In genomic region chr2:229408356-229408755, GRCh38 we compare ENCODE assay signal across 9 cellular contexts.
DNase-seq lines count a peak whose midpoint lies in the region; ATAC-seq, FAIRE-seq and TF ChIP-seq lines count a peak whose summit lies in the region.
"Had no signal": no experiment of that assay in that cellular context is flagged by ENCODE, and none has a peak within 500 bp of the region (broad histone marks: within the 10 kb centered on the region; RNA-seq: fewer than 3 reads in every experiment).

No MANE protein-coding gene starts in this region.

- TF ChIP-seq CTCF in endothelial cell of umbilical vein (IDR thresholded peaks at IDR 0.05; ENCODE audit: extremely low read depth in 1 of 2, insufficient read depth in 1 of 2, low read depth in 1 of 2, low read length in 2 of 2) (no peak), nephron (IDR thresholded peaks at IDR 0.05; ENCODE audit: unreplicated experiment in 3 of 3) (no peak)

- H3K4me1 Mint-ChIP-seq in nephron = peaks cover 27% of the 10 kb centered on the region

- no peak overlapping the region for H3K9ac ChIP-seq in endothelial cell of umbilical vein (replicated peaks; ENCODE audit: extremely low read depth, insufficient read depth, low read length)

- H3K9me1 ChIP-seq in endothelial cell of umbilical vein (replicated peaks; ENCODE audit: control insufficient read depth, extremely low read depth, insufficient read depth, low read length) = no peaks in the 10 kb centered on the region

- no TSS peak for BruUV-seq in endothelial cell of umbilical vein (replicated peaks; lab: Mats Ljungman, UMichigan)

- H3K27ac Mint-ChIP-seq in nephron = peak overlapping the region in 2 of 3 experiments; percentile 36 to 79

- H3K36me3 ChIP-seq in endothelial cell of umbilical vein (ENCODE audit: control insufficient read depth in 2 of 2, extremely low read depth in 1 of 2, insufficient read depth in 2 of 2, low read length in 2 of 2) = no peaks in the 10 kb centered on the region

- CTCF ChIA-PET in endothelial cell of umbilical vein (lab: Charles Lee) = interaction anchor here (0.8 to 1.2 kb wide), 3 partner anchors 9 to 35 kb away, joined by 3 read pairs; no protein-coding TSS in a partner anchor

- H3K27ac ChIP-seq in endothelial cell of umbilical vein (ENCODE audit: insufficient read depth, low read depth, low read length) = no peak overlapping the region

- intact Hi-C loops in endothelial cell of umbilical vein (cut with micrococcal nuclease) = no loop called here

- H3K4me3 Mint-ChIP-seq in nephron = no peak overlapping the region

- H3K36me3 Mint-ChIP-seq in nephron (ENCODE audit: low read depth) = no peaks in the 10 kb centered on the region

- no peak overlapping the region for H3K4me3 ChIP-seq in endothelial cell of umbilical vein (replicated peaks in 1 of 3; ENCODE audit: insufficient read depth in 1 of 3, low read depth in 1 of 3, low read length in 3 of 3)
- H3K4me3 ChIP-seq: GM12878 had no signal

- H3K27me3 ChIP-seq in endothelial cell of umbilical vein (ENCODE audit: control insufficient read depth in 2 of 2, insufficient read depth in 2 of 2, low read length in 2 of 2) = no peaks in the 10 kb centered on the region

- TF ChIP-seq POLR2A in endothelial cell of umbilical vein (IDR thresholded peaks at IDR 0.05; ENCODE audit: low read depth, low read length) = no peak

- no peak for FAIRE-seq in endothelial cell of umbilical vein (lab: Jason Lieb, UNC)
- FAIRE-seq: GM12878 had no signal

- H3K9me3 ChIP-seq in endothelial cell of umbilical vein (replicated peaks; ENCODE audit: control insufficient read depth, insufficient read depth, low read length) = no peaks in the 10 kb centered on the region

- dilution Hi-C loops in endothelial cell of umbilical vein (cut with MboI; ENCODE audit: extremely low pct_ligation_motif_present, low sequenced_read_pairs) = no loop called here

- H3K4me2 ChIP-seq in endothelial cell of umbilical vein (ENCODE audit: insufficient read depth, low read length) = no peak overlapping the region

- ATAC-seq in GM19035 (IDR thresholded peaks at IDR 0.05; ENCODE audit: unreplicated experiment) (no peak), HG03460 (IDR thresholded peaks at IDR 0.05; ENCODE audit: unreplicated experiment) (no peak), HG02884 (IDR thresholded peaks at IDR 0.05; ENCODE audit: unreplicated experiment) (no peak)
- ATAC-seq: GM12878 had no signal

- POLR2A ChIA-PET in endothelial cell of umbilical vein (lab: Charles Lee) = no interaction called here

- peaks cover 11% of the 10 kb centered on the region for H3K4me1 ChIP-seq in endothelial cell of umbilical vein (ENCODE audit: control insufficient read depth, extremely low read depth, insufficient read depth, low read length)

- no peaks in the 10 kb centered on the region for H3K79me2 ChIP-seq in endothelial cell of umbilical vein (ENCODE audit: control insufficient read depth, insufficient read depth, low read length)

- no peaks in the 10 kb centered on the region for H3K9me3 Mint-ChIP-seq in nephron

- no peaks in the 10 kb centered on the region for H3K27me3 Mint-ChIP-seq in nephron (ENCODE audit: low read depth)

- H2AFZ ChIP-seq in endothelial cell of umbilical vein (ENCODE audit: low read depth, low read length) = no peak overlapping the region

- DNase-seq in CD1c-positive myeloid dendritic cell (ENCODE audit: extremely low spot score) (peak; percentile 89), NCI-H748 (lab: John Stamatoyannopoulos, UW; ENCODE audit: unreplicated experiment) (peak; percentile 51), endothelial cell of umbilical vein (ENCODE audit: low read depth, low spot score) (peak; percentile 35), germinal center (ENCODE audit: low spot score) (no peak)

- H4K20me1 ChIP-seq in endothelial cell of umbilical vein (replicated peaks; ENCODE audit: control insufficient read depth, extremely low read depth, insufficient read depth, low read length) = no peaks in the 10 kb centered on the region

TF ChIP-seq in endothelial cell of umbilical vein, 7 proteins besides CTCF, POLR2A, EP300 and RAD21:
- TF ChIP-seq FOS (IDR thresholded peaks at IDR 0.05; ENCODE audit: borderline replicate concordance, insufficient read depth, low read length) = peak; percentile 85
- TF ChIP-seq MAX (IDR thresholded peaks at IDR 0.05; ENCODE audit: insufficient read depth, insufficient read length) = no peak
